32 cellular contexts compared by ENCODE assay signal in the genomic region with DNA sequence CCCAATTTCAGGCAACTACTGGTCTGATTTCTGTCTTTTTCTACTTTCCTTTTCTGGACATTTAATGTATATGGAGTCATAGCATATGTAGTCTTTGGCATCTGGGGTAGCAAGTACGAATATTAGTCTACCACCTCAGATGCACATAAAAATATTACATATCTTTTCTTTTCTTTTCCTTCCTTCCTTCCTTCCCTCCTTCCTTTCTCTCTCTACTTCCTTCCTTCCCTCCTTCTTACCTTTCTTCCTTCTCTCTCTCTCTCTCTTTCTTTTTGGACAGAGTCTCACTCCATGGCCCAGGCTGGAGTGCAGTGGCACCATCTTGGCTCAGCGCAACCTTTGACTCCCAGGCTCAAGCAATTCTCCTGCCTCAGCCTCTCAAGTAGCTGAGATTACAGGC.
"Had no signal": no experiment of that assay in that cellular context is flagged by ENCODE, and none has a peak within 500 bp of the region (broad histone marks: within the 10 kb centered on the region; RNA-seq: fewer than 3 reads in every experiment).

No MANE protein-coding gene starts in this region.

- H3K4me3 ChIP-seq: MG63 had no signal

- H3K9me3 ChIP-seq: MG63 had no signal

- DNase-seq: Karpas-422, Kasumi-1, MG63, MM.1S, MV-4-11, NCI-H1048, NCI-H1092, NCI-H1092 treated with DMSO at 0.1 percent for 48 hours, NCI-H1105, NCI-H1105 treated with DMSO at 0.1 percent for 48 hours, NCI-H1417 treated with DMSO at 0.1 percent for 48 hours, NCI-H1436, NCI-H146, NCI-H1694, NCI-H1694 treated with DMSO at 0.1 percent for 48 hours, NCI-H187, NCI-H187 treated with DMSO at 0.1 percent for 48 hours, NCI-H1930, NCI-H2029, NCI-H2029 treated with DMSO at 0.1 percent for 48 hours, NCI-H2081, NCI-H2081 treated with DMSO at 0.1 percent for 48 hours, NCI-H2107, NCI-H2171, NCI-H2171 treated with DMSO at 0.1 percent for 48 hours, NCI-H2227 treated with DMSO at 0.1 percent for 48 hours, NCI-H226, NCI-H345, NCI-H446, NCI-H446 treated with DMSO at 0.1 percent for 48 hours, NCI-H524, NCI-H524 treated with DMSO at 0.1 percent for 48 hours had no signal

- H3K36me3 ChIP-seq: MG63 had no signal

- H3K27me3 ChIP-seq: MG63 had no signal
